In the genomic region with DNA sequence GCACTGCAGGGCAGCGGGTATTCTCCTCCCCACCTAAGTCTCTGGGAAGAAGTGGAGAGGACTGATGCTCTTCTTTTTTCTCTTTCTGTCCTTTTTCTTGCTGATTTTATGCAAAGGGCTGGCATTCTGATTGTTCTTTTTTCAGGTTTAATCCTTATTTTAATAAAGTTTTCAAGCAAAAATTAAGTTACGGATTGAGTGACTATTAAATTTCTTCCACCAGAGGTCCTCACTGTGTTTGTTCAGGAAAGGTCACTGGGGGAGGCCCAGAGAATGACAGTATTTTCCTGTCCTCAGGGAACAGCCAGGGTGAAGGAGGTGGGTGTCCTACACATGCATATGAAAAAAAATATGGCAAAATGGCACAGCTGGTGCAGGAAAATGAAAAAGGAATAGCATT, we compare ENCODE assay signal across 10 cellular contexts. TPM values are rescaled to one million over a fixed set of nuclear protein-coding genes. Genes with fewer than 3 reads are reported as not detected.
DNase-seq lines count a peak whose midpoint lies in the region; ATAC-seq, FAIRE-seq and TF ChIP-seq lines count a peak whose summit lies in the region.
"Had no signal": no experiment of that assay in that cellular context is flagged by ENCODE, and none has a peak within 500 bp of the region (broad histone marks: within the 10 kb centered on the region; RNA-seq: fewer than 3 reads in every experiment).

No MANE protein-coding gene starts in this region.

- H3K4me1 ChIP-seq in right atrium auricular region (peaks cover 0 to 7% of the 10 kb centered on the region in 2 donors), adrenal gland (replicated peaks in 1 of 2) (no peaks in the 10 kb centered on the region), kidney (ENCODE audit: control insufficient read depth in 1 of 2, insufficient read depth in 1 of 2, low read depth in 1 of 2, low read length in 2 of 2) (peaks cover 6 to 11% of the 10 kb centered on the region in 2 donors)

- peak; percentile 47 for FAIRE-seq in kidney (lab: Jason Lieb, UNC)

- H3K36me3 ChIP-seq in right atrium auricular region (peaks cover 50% of the 10 kb centered on the region), adrenal gland (replicated peaks in 1 of 2) (peaks cover 0 to 54% of the 10 kb centered on the region in 2 donors), kidney (ENCODE audit: control insufficient read depth in 1 of 2, insufficient read depth in 2 of 2, low read length in 2 of 2) (peaks cover 24 to 31% of the 10 kb centered on the region in 2 donors)

- no peak for TF ChIP-seq POLR2A in adrenal gland (IDR thresholded peaks at IDR 0.05)

- H3K27me3 ChIP-seq in right atrium auricular region (no peaks in the 10 kb centered on the region), adrenal gland (no peaks in the 10 kb centered on the region)

- TF ChIP-seq CTCF in right atrium auricular region (IDR thresholded peaks at IDR 0.05) (peak; percentile 24 to 58), adrenal gland (IDR thresholded peaks at IDR 0.05) (peak; percentile 22 to 58 (median 48)), kidney (IDR thresholded peaks at IDR 0.05; ENCODE audit: borderline replicate concordance, extremely low read depth, insufficient read depth) (peak; percentile 36)

- no peak overlapping the region for H3K9ac ChIP-seq in kidney (ENCODE audit: low read length in 2 of 2)

- H3K27ac ChIP-seq in right atrium auricular region, result no peak overlapping the region
- H3K27ac ChIP-seq in adrenal gland, result no peak overlapping the region
- H3K27ac ChIP-seq in kidney (ENCODE audit: low read depth in 2 of 2, low read length in 2 of 2), result no peak overlapping the region

- no peak for ATAC-seq in left cardiac atrium
- ATAC-seq in GM19023 (IDR thresholded peaks at IDR 0.05; ENCODE audit: unreplicated experiment), result no peak
- ATAC-seq: natural killer cell treated with Interleukin-12 subunit alpha and Interleukin-12 subunit beta and Interleukin-15 and Interleukin-18, amount 100 ng/mL, for 72 hours had no signal

- 72 to 84% (median 75%) methylated on average over 2 of the region's 2 CpGs for WGBS in adrenal gland, 4 donors

- no peak overlapping the region for H3K4me3 ChIP-seq in right atrium auricular region
- no peak overlapping the region for H3K4me3 ChIP-seq in adrenal gland
- no peak overlapping the region for H3K4me3 ChIP-seq in kidney (ENCODE audit: low read length in 2 of 2)

- H3K9me3 ChIP-seq in right atrium auricular region (no peaks in the 10 kb centered on the region), adrenal gland (replicated peaks in 1 of 3) (no peaks in the 10 kb centered on the region), kidney (ENCODE audit: control insufficient read depth in 1 of 2, low read length in 2 of 2) (no peaks in the 10 kb centered on the region)

- intact Hi-C loops in left cardiac atrium (cut with DNase I), result no loop called here
- intact Hi-C loops in adrenal gland (cut with DNase I), result loop anchor here in 1 of 2 donors (5.0 kb wide), 1 partner anchor 111 kb away; no protein-coding TSS in a partner anchor
- intact Hi-C loops in kidney (cut with DNase I), result no loop called here

- DNase-seq in right atrium auricular region (ENCODE audit: low spot score) (no peak), left cardiac atrium (no peak), adrenal gland (peak in 1 of 7 donors; percentile 18), kidney (no peak), NCI-H226 (no peak), Ammon's horn (ENCODE audit: low spot score) (no peak), mesenteric fat pad (ENCODE audit: low spot score) (no peak)
- DNase-seq: RPMI8226 had no signal

RNA-seq across cellular contexts. Expression of gene ELF3, which starts 4.4 kb away (rescaled TPM):
- total RNA-seq in right atrium auricular region, result 1 to 10 TPM in 1 of 2 donors, not detected in 1; 1.7 TPM
- 1 to 10 TPM in 1 of 2 donors, under 1 TPM in 1; 0.59 to 8.5 TPM for total RNA-seq in left cardiac atrium
- under 1 TPM in 6 of 8 donors, not detected in 2; 0.06 to 0.51 (median 0.45) TPM for total RNA-seq in adrenal gland
- polyA plus RNA-seq in adrenal gland, result 1 to 10 TPM in 2 of 3 donors, not detected in 1; 1.0 to 1.4 TPM
- 400 TPM for total RNA-seq in kidney
- 81.8 TPM for polyA plus RNA-seq in kidney (ENCODE audit: insufficient read depth, low read depth, low replicate concordance)
- total RNA-seq in mesenteric fat pad, result 1.9 TPM

RNA-seq across cellular contexts. Expression of gene RNPEP, which starts 23.5 kb away (rescaled TPM):
- total RNA-seq in right atrium auricular region, result 10 to 100 TPM; 22.4 to 26.1 TPM
- 10 to 100 TPM; 22.6 to 25.2 TPM for total RNA-seq in left cardiac atrium
- 10 to 100 TPM; 46.0 to 99.6 (median 69.7) TPM for total RNA-seq in adrenal gland
- polyA plus RNA-seq in adrenal gland, result 10 to 100 TPM; 43.8 to 59.6 (median 46.7) TPM
- total RNA-seq in kidney, result 54.6 TPM
- 48.7 TPM for polyA plus RNA-seq in kidney (ENCODE audit: insufficient read depth, low read depth, low replicate concordance)
- 40.7 TPM for total RNA-seq in mesenteric fat pad

RNA-seq across cellular contexts. Expression of gene TIMM17A, which starts 50.7 kb away (rescaled TPM):
- total RNA-seq in right atrium auricular region (10 to 100 TPM; 42.7 to 59.1 TPM), left cardiac atrium (10 to 100 TPM; 64.7 to 94.4 TPM), adrenal gland (100 to 1,000 TPM in 1 of 8 donors, 10 to 100 TPM in 7; 26.3 to 178 (median 47.6) TPM), kidney (40.8 TPM), mesenteric fat pad (61.7 TPM)
- polyA plus RNA-seq in adrenal gland (100 to 1,000 TPM in 1 of 3 donors, 10 to 100 TPM in 2; 28.0 to 172 (median 42.7) TPM), kidney (ENCODE audit: insufficient read depth, low read depth, low replicate concordance) (73.2 TPM)

RNA-seq across cellular contexts. Expression of gene LMOD1, which starts 59.6 kb away (rescaled TPM):
- total RNA-seq in right atrium auricular region (10 to 100 TPM; 31.4 to 42.2 TPM), left cardiac atrium (10 to 100 TPM; 21.3 to 36.2 TPM), adrenal gland (100 to 1,000 TPM in 2 of 8 donors, 10 to 100 TPM in 5, 1 to 10 TPM in 1; 7.4 to 171 (median 76.1) TPM), kidney (33.3 TPM), mesenteric fat pad (26.5 TPM)
- polyA plus RNA-seq in adrenal gland (100 to 1,000 TPM in 2 of 3 donors, 10 to 100 TPM in 1; 26.9 to 131 (median 108) TPM), kidney (ENCODE audit: insufficient read depth, low read depth, low replicate concordance) (9.5 TPM)
- total RNA-seq: natural killer cell treated with Interleukin-12 subunit alpha and Interleukin-12 subunit beta and Interleukin-15 and Interleukin-18, amount 100 ng/mL, for 72 hours had no signal

Comparison
In these comparisons a context has a peak if more than half of its experiments do, and no peak if none do; other contexts are left out.
1. RNA of gene ELF3, which starts 4.4 kb away (total RNA-seq): 400 TPM in kidney (single experiment); 0.59 to 8.5 TPM in left cardiac atrium, 1.9 TPM in mesenteric fat pad (single experiment), 1.7 TPM in right atrium auricular region and 0.06 to 0.51 TPM in adrenal gland; every median in the first group is over 10 times any median in the second.
2. Peak in every context shown above with its lines, with median percentiles within 50 percentile points of each other: CTCF ChIP-seq.